In the genomic region with DNA sequence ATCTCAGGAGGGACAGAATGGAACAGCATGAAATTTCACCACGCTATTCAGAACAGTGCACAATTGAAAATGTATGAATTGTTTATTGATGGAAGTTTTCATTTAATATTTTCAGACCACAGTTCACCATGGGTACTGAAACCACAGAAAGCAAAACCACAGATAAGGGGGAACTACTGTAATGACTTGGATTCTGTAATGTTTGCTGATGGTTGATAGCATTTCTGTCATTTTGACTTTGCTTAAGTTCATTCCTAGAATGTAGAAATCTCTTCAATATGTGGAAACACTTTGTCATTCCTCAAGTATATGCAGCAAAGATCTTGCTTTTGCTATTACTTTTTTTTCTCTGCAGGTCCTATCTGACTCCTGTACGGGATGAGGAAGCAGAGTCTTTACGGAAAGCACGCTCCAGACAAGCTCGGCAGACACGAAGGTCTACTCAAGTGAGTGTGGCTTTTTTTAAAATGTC, we compare ENCODE assay signal across 8 cellular contexts.
A peak's percentile ranks its signal among the peaks of the same experiment; 100 is the strongest.
DNase-seq lines count a peak whose midpoint lies in the region; ATAC-seq and TF ChIP-seq lines count a peak whose summit lies in the region.
"Not testable (repeated sequence)": the region's sequence is repeated elsewhere in the genome, so short reads cannot be mapped to it uniquely, and the experiment has no call there.

No MANE protein-coding gene starts in this region.

- H3K27ac Mint-ChIP-seq in activated naive CD8-positive, alpha-beta T cell treated with anti-CD3 and anti-CD28 coated beads, Interleukin-2, amount 50 U/mL, for 24 hours = peak overlapping the region; percentile 7
- H3K27ac Mint-ChIP-seq in naive B cell = peak overlapping the region in 2 of 6 donors; percentile 2 to 69

- not testable (repeated sequence) for TF ChIP-seq CTCF in GM10266 (IDR thresholded peaks at IDR 0.05; ENCODE audit: control insufficient read depth, insufficient read depth, low read depth, missing control alignments)

- ATAC-seq in GM19023 (IDR thresholded peaks at IDR 0.05; ENCODE audit: unreplicated experiment) (peak; percentile 79), GM21528 (IDR thresholded peaks at IDR 0.05; ENCODE audit: low FRiP score, unreplicated experiment) (peak; percentile 64), HG02973 (IDR thresholded peaks at IDR 0.05; ENCODE audit: unreplicated experiment) (peak; percentile 53), HG03571 (IDR thresholded peaks at IDR 0.05; ENCODE audit: unreplicated experiment) (peak; percentile 70), naive B cell (ENCODE audit: low read depth in 2 of 2) (peak; percentile 29 to 42)
- peak; percentile 80 for ATAC-seq in activated naive CD8-positive, alpha-beta T cell treated with anti-CD3 and anti-CD28 coated beads, Interleukin-2, amount 50 U/mL, for 24 hours

- peaks cover 30% of the 10 kb centered on the region for H3K4me1 Mint-ChIP-seq in activated naive CD8-positive, alpha-beta T cell treated with anti-CD3 and anti-CD28 coated beads, Interleukin-2, amount 50 U/mL, for 24 hours
- peaks cover 36 to 47% (median 40%) of the 10 kb centered on the region in 3 donors for H3K4me1 Mint-ChIP-seq in naive B cell

- not testable (repeated sequence) for H3K9me3 Mint-ChIP-seq in activated naive CD8-positive, alpha-beta T cell treated with anti-CD3 and anti-CD28 coated beads, Interleukin-2, amount 50 U/mL, for 24 hours
- peaks cover 0 to 12% (median 2%) of the 10 kb centered on the region in 7 donors for H3K9me3 Mint-ChIP-seq in naive B cell

- peaks cover 28% of the 10 kb centered on the region for H3K36me3 Mint-ChIP-seq in activated naive CD8-positive, alpha-beta T cell treated with anti-CD3 and anti-CD28 coated beads, Interleukin-2, amount 50 U/mL, for 24 hours (ENCODE audit: low read depth)
- H3K36me3 Mint-ChIP-seq in naive B cell = peaks cover 36 to 37% of the 10 kb centered on the region in 2 donors

- peak; percentile 3 for DNase-seq in GM10266 (ENCODE audit: extremely low spot score)
- peak; percentile 55 for DNase-seq in SIG-M5 (lab: John Stamatoyannopoulos, UW)
- not testable (repeated sequence) for DNase-seq in activated naive CD8-positive, alpha-beta T cell treated with anti-CD3 and anti-CD28 coated beads, Interleukin-2, amount 50 U/mL, for 24 hours
- peak; percentile 28 for DNase-seq in naive B cell

- H3K4me3 Mint-ChIP-seq in activated naive CD8-positive, alpha-beta T cell treated with anti-CD3 and anti-CD28 coated beads, Interleukin-2, amount 50 U/mL, for 24 hours = not testable (repeated sequence)
- H3K4me3 Mint-ChIP-seq in naive B cell = peak overlapping the region; percentile 4 to 81 (median 62)

- H3K27me3 Mint-ChIP-seq in activated naive CD8-positive, alpha-beta T cell treated with anti-CD3 and anti-CD28 coated beads, Interleukin-2, amount 50 U/mL, for 24 hours = not testable (repeated sequence)
- peaks cover 29 to 45% (median 33%) of the 10 kb centered on the region in 3 donors for H3K27me3 Mint-ChIP-seq in naive B cell
